ENCODE assay signal across 11 cellular contexts in genomic region chr19:16339361-16339725, GRCh38. TPM values are rescaled to one million over a fixed set of nuclear protein-coding genes. Genes with fewer than 3 reads are reported as not detected.
DNase-seq lines count a peak whose midpoint lies in the region; ATAC-seq and TF ChIP-seq lines count a peak whose summit lies in the region.
"Had no signal": no experiment of that assay in that cellular context is flagged by ENCODE, and none has a peak within 500 bp of the region (broad histone marks: within the 10 kb centered on the region; RNA-seq: fewer than 3 reads in every experiment).

No MANE protein-coding gene starts in this region.

- ATAC-seq in central memory CD8-positive, alpha-beta T cell (replicated peaks; ENCODE audit: extremely low read depth, poor library complexity, severe bottlenecking): no peak
- no peak for ATAC-seq in GM18909 (IDR thresholded peaks at IDR 0.05; ENCODE audit: poor library complexity, unreplicated experiment)

- H3K4me3 Mint-ChIP-seq in T-helper 2 cell treated with Interferon-gamma antibody and Interleukin-4, amounts not matched to agents 5 μg/mL and 100 μg/mL, for 36 hours: peak overlapping the region; percentile 79
- peak overlapping the region; percentile 73 to 94 (median 83) for H3K4me3 Mint-ChIP-seq in IgD-negative memory B cell
- H3K4me3 Mint-ChIP-seq in central memory CD8-positive, alpha-beta T cell: peak overlapping the region; percentile 85

- intact Hi-C loops in ovary (cut with DNase I): no loop called here

- WGBS in ovary, 3 donors: 76 to 86% (median 83%) methylated on average over 6 of the region's 6 CpGs

- peaks cover 59% of the 10 kb centered on the region for H3K4me1 Mint-ChIP-seq in T-helper 2 cell treated with Interferon-gamma antibody and Interleukin-4, amounts not matched to agents 5 μg/mL and 100 μg/mL, for 36 hours (ENCODE audit: low read depth)
- peaks cover 32 to 39% (median 32%) of the 10 kb centered on the region in 3 donors for H3K4me1 Mint-ChIP-seq in IgD-negative memory B cell
- peaks cover 68% of the 10 kb centered on the region for H3K4me1 Mint-ChIP-seq in central memory CD8-positive, alpha-beta T cell

- no peaks in the 10 kb centered on the region for H3K36me3 ChIP-seq in ovary
- H3K36me3 ChIP-seq: prostate gland had no signal

- peaks cover 5% of the 10 kb centered on the region for H3K27me3 Mint-ChIP-seq in T-helper 2 cell treated with Interferon-gamma antibody and Interleukin-4, amounts not matched to agents 5 μg/mL and 100 μg/mL, for 36 hours (ENCODE audit: low read depth)
- no peaks in the 10 kb centered on the region for H3K27me3 Mint-ChIP-seq in IgD-negative memory B cell
- no peaks in the 10 kb centered on the region for H3K27me3 Mint-ChIP-seq in central memory CD8-positive, alpha-beta T cell

- TF ChIP-seq POLR2A in ovary (IDR thresholded peaks at IDR 0.05): no peak

- TF ChIP-seq CTCF in ovary (IDR thresholded peaks at IDR 0.05): no peak

- no peaks in the 10 kb centered on the region for H3K9me3 ChIP-seq in ovary
- H3K9me3 ChIP-seq: prostate gland had no signal

- TF ChIP-seq EP300 in ovary (IDR thresholded peaks at IDR 0.05): no peak

- DNase-seq in T-helper 2 cell treated with Interferon-gamma antibody and Interleukin-4, amounts not matched to agents 5 μg/mL and 100 μg/mL, for 36 hours (ENCODE audit: low spot score): no peak
- DNase-seq in T-helper 2 cell (no peak), ovary (no peak), substantia nigra (lab: John Stamatoyannopoulos, UW) (no peak), HK-2 (ENCODE audit: unreplicated experiment) (no peak)
- no peak for DNase-seq in central memory CD8-positive, alpha-beta T cell (ENCODE audit: low spot score in 2 of 2)
- DNase-seq: NCI-H2171 had no signal

- peak overlapping the region; percentile 87 for H3K27ac Mint-ChIP-seq in T-helper 2 cell treated with Interferon-gamma antibody and Interleukin-4, amounts not matched to agents 5 μg/mL and 100 μg/mL, for 36 hours
- H3K27ac Mint-ChIP-seq in IgD-negative memory B cell: peak overlapping the region in 2 of 3 donors; percentile 54 to 85
- peak overlapping the region; percentile 83 for H3K27ac Mint-ChIP-seq in central memory CD8-positive, alpha-beta T cell (ENCODE audit: low read depth)

- H3K27me3 ChIP-seq in ovary: no peaks in the 10 kb centered on the region

- no peak overlapping the region for H3K4me3 ChIP-seq in ovary
- H3K4me3 ChIP-seq: prostate gland had no signal

- H3K27ac ChIP-seq in ovary (peak overlapping the region; percentile 69 to 71), substantia nigra (ENCODE audit: low read depth, low read length, poor library complexity, severe bottlenecking) (no peak overlapping the region)
- H3K27ac ChIP-seq: prostate gland had no signal

- H3K9me3 Mint-ChIP-seq in T-helper 2 cell treated with Interferon-gamma antibody and Interleukin-4, amounts not matched to agents 5 μg/mL and 100 μg/mL, for 36 hours: peaks cover 4% of the 10 kb centered on the region
- no peaks in the 10 kb centered on the region for H3K9me3 Mint-ChIP-seq in IgD-negative memory B cell
- H3K9me3 Mint-ChIP-seq in central memory CD8-positive, alpha-beta T cell: no peaks in the 10 kb centered on the region

- H3K4me1 ChIP-seq in ovary (ENCODE audit: insufficient read depth): peaks cover 5% of the 10 kb centered on the region
- H3K4me1 ChIP-seq: prostate gland had no signal

- H3K36me3 Mint-ChIP-seq in T-helper 2 cell treated with Interferon-gamma antibody and Interleukin-4, amounts not matched to agents 5 μg/mL and 100 μg/mL, for 36 hours (ENCODE audit: low read depth): peaks cover 7% of the 10 kb centered on the region
- H3K36me3 Mint-ChIP-seq in IgD-negative memory B cell: peaks cover under 1% of the 10 kb centered on the region
- peaks cover 15% of the 10 kb centered on the region for H3K36me3 Mint-ChIP-seq in central memory CD8-positive, alpha-beta T cell (ENCODE audit: insufficient read depth)

RNA-seq across cellular contexts. Expression of gene KLF2, which starts 14.7 kb away (rescaled TPM):
- polyA plus RNA-seq in IgD-negative memory B cell (199 TPM), ovary (10 to 100 TPM; 48.3 to 48.7 TPM)
- total RNA-seq in ovary: 100 to 1,000 TPM in 3 of 7 donors, 10 to 100 TPM in 4; 69.5 to 399 (median 97.8) TPM
- polyA plus RNA-seq: keratinocyte had no signal
